8 cellular contexts compared by ENCODE assay signal in genomic region chr1:18948913-18949688, GRCh38. TPM values are rescaled to one million over a fixed set of nuclear protein-coding genes. Genes with fewer than 3 reads are reported as not detected.
A peak's percentile ranks its signal among the peaks of the same experiment; 100 is the strongest.
DNase-seq lines count a peak whose midpoint lies in the region; ATAC-seq, FAIRE-seq and TF ChIP-seq lines count a peak whose summit lies in the region.

No MANE protein-coding gene starts in this region.

- H3K4me3 ChIP-seq in AG10803 (ENCODE audit: low read length) (peak overlapping the region; percentile 56), endothelial cell of umbilical vein (replicated peaks in 1 of 3; ENCODE audit: insufficient read depth in 1 of 3, low read depth in 1 of 3, low read length in 3 of 3) (peak overlapping the region in 1 of 3 experiments; percentile 4)

- H3K27me3 ChIP-seq in endothelial cell of umbilical vein (ENCODE audit: control insufficient read depth in 2 of 2, insufficient read depth in 2 of 2, low read length in 2 of 2) = no peaks in the 10 kb centered on the region

- intact Hi-C loops in endothelial cell of umbilical vein (cut with micrococcal nuclease) = no loop called here

- H3K9me3 Mint-ChIP-seq in naive thymus-derived CD8-positive, alpha-beta T cell = no peaks in the 10 kb centered on the region

- peak overlapping the region; percentile 78 for H3K4me2 ChIP-seq in endothelial cell of umbilical vein (ENCODE audit: insufficient read depth, low read length)

- no peaks in the 10 kb centered on the region for H3K9me3 ChIP-seq in endothelial cell of umbilical vein (replicated peaks; ENCODE audit: control insufficient read depth, insufficient read depth, low read length)

- peak overlapping the region; percentile 76 to 95 (median 85) for H3K4me3 Mint-ChIP-seq in naive thymus-derived CD8-positive, alpha-beta T cell

- TF ChIP-seq CTCF in AG10803 (conservative IDR thresholded peaks at IDR 0.05; ENCODE audit: low read length) (peak; percentile 39), RWPE1 (conservative IDR thresholded peaks at IDR 0.05; ENCODE audit: low read depth) (no peak), endothelial cell of umbilical vein (IDR thresholded peaks at IDR 0.05; ENCODE audit: extremely low read depth in 1 of 2, insufficient read depth in 1 of 2, low read depth in 1 of 2, low read length in 2 of 2) (no peak)

- CTCF ChIA-PET in RWPE1 (lab: Yijun Ruan, JAX) (interaction anchor here (0.5 to 1.3 kb wide), 4 partner anchors 34 to 1741 kb away, joined by 3 to 4 read pairs (median 4); no protein-coding TSS in a partner anchor), endothelial cell of umbilical vein (lab: Charles Lee) (interaction anchor here (0.7 to 5.5 kb wide), 10 partner anchors 9 to 134 kb away, joined by 3 to 70 read pairs (median 5); no protein-coding TSS in a partner anchor)

- H3K9me1 ChIP-seq in endothelial cell of umbilical vein (replicated peaks; ENCODE audit: control insufficient read depth, extremely low read depth, insufficient read depth, low read length) = no peaks in the 10 kb centered on the region

- dilution Hi-C loops in endothelial cell of umbilical vein (cut with MboI; ENCODE audit: extremely low pct_ligation_motif_present, low sequenced_read_pairs) = no loop called here

- H3K36me3 ChIP-seq in endothelial cell of umbilical vein (ENCODE audit: control insufficient read depth in 2 of 2, extremely low read depth in 1 of 2, insufficient read depth in 2 of 2, low read length in 2 of 2) = no peaks in the 10 kb centered on the region

- H3K27ac ChIP-seq in RWPE1 (peak overlapping the region; percentile 95), endothelial cell of umbilical vein (ENCODE audit: insufficient read depth, low read depth, low read length) (peak overlapping the region; percentile 78)

- peaks cover 59 to 97% (median 96%) of the 10 kb centered on the region in 4 donors for H3K4me1 Mint-ChIP-seq in naive thymus-derived CD8-positive, alpha-beta T cell

- TF ChIP-seq POLR2A in endothelial cell of umbilical vein (IDR thresholded peaks at IDR 0.05; ENCODE audit: low read depth, low read length) = no peak

- FAIRE-seq in endothelial cell of umbilical vein (lab: Jason Lieb, UNC) = peak; percentile 64

- ATAC-seq in naive thymus-derived CD8-positive, alpha-beta T cell = no peak
- ATAC-seq in HG03095 (IDR thresholded peaks at IDR 0.05; ENCODE audit: unreplicated experiment) (no peak), HG03520 (IDR thresholded peaks at IDR 0.05; ENCODE audit: unreplicated experiment) (no peak)

- peaks cover 98% of the 10 kb centered on the region for H3K79me2 ChIP-seq in endothelial cell of umbilical vein (ENCODE audit: control insufficient read depth, insufficient read depth, low read length)

- peak; percentile 85 for DNase-seq in AG10803 (ENCODE audit: low read depth)
- DNase-seq in RWPE1 (ENCODE audit: low spot score) = no peak
- DNase-seq in endothelial cell of umbilical vein (ENCODE audit: low read depth, low spot score) = peak; percentile 41
- no peak for DNase-seq in naive thymus-derived CD8-positive, alpha-beta T cell
- DNase-seq in ecto neural progenitor cell (ENCODE audit: low spot score) = no peak
- DNase-seq in NOMO-1 treated with dmso at 0.1 percent for 144 hours (lab: John Stamatoyannopoulos, UW; ENCODE audit: unreplicated experiment) = no peak

- H3K36me3 Mint-ChIP-seq in naive thymus-derived CD8-positive, alpha-beta T cell = peaks cover 0 to 3% (median 0%) of the 10 kb centered on the region in 3 donors

- H3K27ac Mint-ChIP-seq in naive thymus-derived CD8-positive, alpha-beta T cell = peak overlapping the region; percentile 96 to 100 (median 98)

- peak overlapping the region; percentile 51 for H2AFZ ChIP-seq in endothelial cell of umbilical vein (ENCODE audit: low read depth, low read length)

- H3K9ac ChIP-seq in endothelial cell of umbilical vein (replicated peaks; ENCODE audit: extremely low read depth, insufficient read depth, low read length) = peak overlapping the region; percentile 64

- no peaks in the 10 kb centered on the region for H4K20me1 ChIP-seq in endothelial cell of umbilical vein (replicated peaks; ENCODE audit: control insufficient read depth, extremely low read depth, insufficient read depth, low read length)

- POLR2A ChIA-PET in RWPE1 (lab: Yijun Ruan, JAX; ENCODE audit: low non-redundant PET) = interaction anchor here (1.2 kb wide), 1 partner anchor 22 kb away, joined by 3 read pairs; no protein-coding TSS in a partner anchor
- POLR2A ChIA-PET in endothelial cell of umbilical vein (lab: Charles Lee) = interaction anchor here (1.2 kb wide), 1 partner anchor 22 kb away, joined by 3 read pairs; no protein-coding TSS in a partner anchor
- POLR2A ChIA-PET in naive thymus-derived CD8-positive, alpha-beta T cell (lab: Charles Lee) = interaction anchor here (0.8 to 25.7 kb wide), 7 partner anchors 8 to 125 kb away, joined by 3 to 430 read pairs (median 7); partner anchors contain the start of gene IFFO2

- no TSS peak for BruUV-seq in endothelial cell of umbilical vein (replicated peaks; lab: Mats Ljungman, UMichigan)

- H3K4me1 ChIP-seq in endothelial cell of umbilical vein (ENCODE audit: control insufficient read depth, extremely low read depth, insufficient read depth, low read length) = peaks cover 51% of the 10 kb centered on the region

- H3K27me3 Mint-ChIP-seq in naive thymus-derived CD8-positive, alpha-beta T cell = no peaks in the 10 kb centered on the region

TF ChIP-seq in endothelial cell of umbilical vein, 7 proteins besides CTCF, POLR2A, EP300 and RAD21:
- TF ChIP-seq MYC (IDR thresholded peaks at IDR 0.05; ENCODE audit: low read depth, low read length) (no peak), EZH2 (IDR thresholded peaks at IDR 0.05; ENCODE audit: borderline replicate concordance, low read depth, low read length, severe bottlenecking) (no peak), MAX (IDR thresholded peaks at IDR 0.05; ENCODE audit: insufficient read depth, insufficient read length) (no peak), POLR2AphosphoS5 (IDR thresholded peaks at IDR 0.05; ENCODE audit: insufficient read depth, low read depth, low read length) (no peak), JUN (IDR thresholded peaks at IDR 0.05; ENCODE audit: borderline replicate concordance, insufficient read depth, insufficient read length, low read depth) (no peak), FOS (IDR thresholded peaks at IDR 0.05; ENCODE audit: borderline replicate concordance, insufficient read depth, low read length) (no peak), GATA2 (IDR thresholded peaks at IDR 0.05; ENCODE audit: insufficient read depth, insufficient read length, low read depth, low read length) (no peak)

RNA-seq across cellular contexts. Expression of gene IFFO2, which starts 7.4 kb away (rescaled TPM):
- total RNA-seq in endothelial cell of umbilical vein = 31.1 and 35.1 TPM in 2 replicates
- 28.3 and 31.3 TPM in 2 replicates for polyA plus RNA-seq in endothelial cell of umbilical vein
- 22.7 and 26.3 TPM in 2 replicates for polyA plus RNA-seq in endothelial cell of umbilical vein (2011; cell fraction: cytosol; rRNA removed)
- polyA plus RNA-seq in endothelial cell of umbilical vein (2011; cell fraction: nucleus; rRNA removed) = 26.9 and 30.2 TPM in 2 replicates
- 23.3 and 30.7 TPM in 2 replicates for polyA plus RNA-seq in endothelial cell of umbilical vein (2012)
- 18.4 and 22.0 TPM in 2 replicates for polyA minus RNA-seq in endothelial cell of umbilical vein
- polyA minus RNA-seq in endothelial cell of umbilical vein (2011; cell fraction: cytosol; rRNA and poly(A)+ RNA removed) = 2.8 TPM
- polyA minus RNA-seq in endothelial cell of umbilical vein (2011; cell fraction: nucleus; rRNA and poly(A)+ RNA removed) = 18.1 and 20.8 TPM in 2 replicates
- 10 to 100 TPM; 29.0 to 30.7 TPM for total RNA-seq in naive thymus-derived CD8-positive, alpha-beta T cell
- polyA plus RNA-seq in naive thymus-derived CD8-positive, alpha-beta T cell = 1 to 10 TPM; 1.6 to 4.4 (median 4.4) TPM

RNA-seq across cellular contexts. Expression of gene ALDH4A1, which starts 46.7 kb away (rescaled TPM):
- total RNA-seq in endothelial cell of umbilical vein = 17.4 and 18.6 TPM in 2 replicates
- polyA plus RNA-seq in endothelial cell of umbilical vein = 18.5 and 19.7 TPM in 2 replicates
- polyA plus RNA-seq in endothelial cell of umbilical vein (2011; cell fraction: cytosol; rRNA removed) = 14.8 and 15.4 TPM in 2 replicates
- polyA plus RNA-seq in endothelial cell of umbilical vein (2011; cell fraction: nucleus; rRNA removed) = 25.8 and 26.6 TPM in 2 replicates
- 8.9 and 11.3 TPM in 2 replicates for polyA plus RNA-seq in endothelial cell of umbilical vein (2012)
- 10.3 and 20.1 TPM in 2 replicates for polyA minus RNA-seq in endothelial cell of umbilical vein
- 10.5 TPM for polyA minus RNA-seq in endothelial cell of umbilical vein (2011; cell fraction: cytosol; rRNA and poly(A)+ RNA removed)
- 8.3 and 28.2 TPM in 2 replicates for polyA minus RNA-seq in endothelial cell of umbilical vein (2011; cell fraction: nucleus; rRNA and poly(A)+ RNA removed)
- total RNA-seq in naive thymus-derived CD8-positive, alpha-beta T cell = 1 to 10 TPM; 1.6 to 2.5 TPM
- 1 to 10 TPM in 1 of 3 donors, under 1 TPM in 2; 0.31 to 2.0 (median 0.39) TPM for polyA plus RNA-seq in naive thymus-derived CD8-positive, alpha-beta T cell

Comparison
In these comparisons a context has a peak if more than half of its experiments do, and no peak if none do; other contexts are left out.
1. DNase-seq: peak in AG10803 (single experiment) and endothelial cell of umbilical vein (single experiment); none in RWPE1 (single experiment), naive thymus-derived CD8-positive, alpha-beta T cell (0 of 10), ecto neural progenitor cell (single experiment) and NOMO-1 treated with dmso at 0.1 percent for 144 hours (single experiment).